In the genomic region with DNA sequence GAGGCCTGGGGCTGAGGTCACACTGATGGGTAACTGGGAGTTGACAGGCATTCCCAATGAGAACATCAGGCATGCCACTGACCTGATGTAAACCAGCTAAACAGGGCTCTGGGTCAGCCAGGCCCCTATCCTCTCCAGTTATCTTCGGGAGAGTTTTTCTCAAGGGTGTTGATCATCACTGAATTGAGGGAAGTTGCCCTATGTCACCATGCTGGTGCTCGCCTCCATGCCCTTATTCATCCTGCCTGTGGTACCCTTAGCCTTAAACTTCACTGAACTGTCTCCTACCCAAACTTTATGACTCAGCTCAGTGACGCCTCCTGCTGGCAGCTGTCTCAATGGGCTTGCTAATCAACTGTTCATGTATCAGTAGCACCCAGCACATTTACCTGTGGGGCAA, we compare ENCODE assay signal across 10 cellular contexts.
DNase-seq lines count a peak whose midpoint lies in the region; ATAC-seq and TF ChIP-seq lines count a peak whose summit lies in the region.
"Had no signal": no experiment of that assay in that cellular context is flagged by ENCODE, and none has a peak within 500 bp of the region (broad histone marks: within the 10 kb centered on the region; RNA-seq: fewer than 3 reads in every experiment).

No MANE protein-coding gene starts in this region.

- H3K27ac ChIP-seq in Karpas-422 (ENCODE audit: low read length) (no peak overlapping the region), body of pancreas (no peak overlapping the region), neural progenitor cell (no peak overlapping the region)
- H3K27ac ChIP-seq: SK-N-MC had no signal

- no peaks in the 10 kb centered on the region for H3K36me3 Mint-ChIP-seq in neural progenitor cell
- H3K36me3 Mint-ChIP-seq: naive thymus-derived CD4-positive, alpha-beta T cell had no signal

- H3K4me2 ChIP-seq in Karpas-422 (ENCODE audit: low read depth, low read length, poor library complexity, severe bottlenecking) (no peak overlapping the region), neural progenitor cell (no peak overlapping the region)

- no peak overlapping the region for H2AFZ ChIP-seq in Karpas-422 (ENCODE audit: low read length)
- H2AFZ ChIP-seq in neural progenitor cell (replicated peaks) = no peak overlapping the region

- no peak for TF ChIP-seq POLR2A in body of pancreas (IDR thresholded peaks at IDR 0.05)

- no peaks in the 10 kb centered on the region for H3K79me2 ChIP-seq in Karpas-422 (ENCODE audit: low read length)
- no peaks in the 10 kb centered on the region for H3K79me2 ChIP-seq in neural progenitor cell (ENCODE audit: low read depth)

- peaks cover 2% of the 10 kb centered on the region; the same call in 1 of the 2 replicates for H3K27me3 ChIP-seq in Karpas-422 (ENCODE audit: low read length)
- H3K27me3 ChIP-seq in body of pancreas = no peaks in the 10 kb centered on the region
- no peaks in the 10 kb centered on the region for H3K27me3 ChIP-seq in neural progenitor cell

- H3K9me3 Mint-ChIP-seq in neural progenitor cell = peaks cover 15% of the 10 kb centered on the region

- no peaks in the 10 kb centered on the region for H3K4me1 Mint-ChIP-seq in neural progenitor cell
- H3K4me1 Mint-ChIP-seq: naive thymus-derived CD4-positive, alpha-beta T cell had no signal

- H4K20me1 ChIP-seq in Karpas-422 (ENCODE audit: insufficient read depth, low read depth, low read length) (no peaks in the 10 kb centered on the region), neural progenitor cell (ENCODE audit: low read depth) (no peaks in the 10 kb centered on the region)

- H3K9ac ChIP-seq in Karpas-422 (ENCODE audit: low read length) = no peak overlapping the region
- H3K9ac ChIP-seq in neural progenitor cell = no peak overlapping the region

- TF ChIP-seq CTCF in GM10266 (IDR thresholded peaks at IDR 0.05; ENCODE audit: control insufficient read depth, insufficient read depth, low read depth, missing control alignments) = peak; percentile 34
- peak in 6 of 7 experiments; percentile 17 to 54 (median 34) for TF ChIP-seq CTCF in body of pancreas (IDR thresholded peaks at IDR 0.05)
- peak; percentile 73 for TF ChIP-seq CTCF in neural progenitor cell (IDR thresholded peaks at IDR 0.05)

- H3K4me3 ChIP-seq in Karpas-422 (ENCODE audit: low read length) = no peak overlapping the region
- no peak overlapping the region for H3K4me3 ChIP-seq in body of pancreas
- H3K4me3 ChIP-seq in neural progenitor cell = no peak overlapping the region
- H3K4me3 ChIP-seq: SK-N-MC had no signal

- intact Hi-C loops in body of pancreas (cut with DNase I) = no loop called here

- H3K27ac Mint-ChIP-seq in neural progenitor cell = no peak overlapping the region
- H3K27ac Mint-ChIP-seq: naive thymus-derived CD4-positive, alpha-beta T cell had no signal

- H3K36me3 ChIP-seq in Karpas-422 (ENCODE audit: insufficient read depth, low read length) = no peaks in the 10 kb centered on the region
- no peaks in the 10 kb centered on the region for H3K36me3 ChIP-seq in body of pancreas (replicated peaks in 1 of 2; ENCODE audit: insufficient read depth in 1 of 2, low read depth in 2 of 2)
- H3K36me3 ChIP-seq in neural progenitor cell = no peaks in the 10 kb centered on the region

- DNase-seq in GM10266 (ENCODE audit: extremely low spot score) = no peak
- peak; percentile 84 for DNase-seq in Karpas-422
- peak; percentile 34 to 75 (median 57) for DNase-seq in body of pancreas
- DNase-seq in neural progenitor cell (ENCODE audit: low spot score) = peak; percentile 58
- DNase-seq in GOT3 (lab: John Stamatoyannopoulos, UW) = no peak
- no peak for DNase-seq in occipital lobe (lab: John Stamatoyannopoulos, UW)
- DNase-seq in SIG-M5 (lab: John Stamatoyannopoulos, UW) = no peak

- ATAC-seq in body of pancreas = no peak
- ATAC-seq in HG02852 (IDR thresholded peaks at IDR 0.05; ENCODE audit: unreplicated experiment) = no peak
- ATAC-seq: naive thymus-derived CD4-positive, alpha-beta T cell had no signal

- no peak overlapping the region for H3K4me3 Mint-ChIP-seq in neural progenitor cell
- H3K4me3 Mint-ChIP-seq: naive thymus-derived CD4-positive, alpha-beta T cell had no signal

- peaks cover 5% of the 10 kb centered on the region for H3K27me3 Mint-ChIP-seq in neural progenitor cell (ENCODE audit: insufficient read depth, low read depth)

- WGBS in body of pancreas, 2 donors = 55 to 61% methylated on average over 3 of the region's 3 CpGs

- no peaks in the 10 kb centered on the region for H3K9me2 ChIP-seq in Karpas-422 (replicated peaks; ENCODE audit: insufficient read depth, low read length)

- no peaks in the 10 kb centered on the region for H3K4me1 ChIP-seq in Karpas-422 (ENCODE audit: low read length)
- H3K4me1 ChIP-seq in body of pancreas = no peaks in the 10 kb centered on the region
- H3K4me1 ChIP-seq in neural progenitor cell = no peaks in the 10 kb centered on the region

- no peaks in the 10 kb centered on the region for H3K9me3 ChIP-seq in Karpas-422 (ENCODE audit: low read length)
- H3K9me3 ChIP-seq in body of pancreas = no peaks in the 10 kb centered on the region
- H3K9me3 ChIP-seq in neural progenitor cell (ENCODE audit: low read depth) = no peaks in the 10 kb centered on the region

- H3F3A ChIP-seq in neural progenitor cell (ENCODE audit: low read depth) = no peaks in the 10 kb centered on the region

Comparison
In these comparisons a context has a peak if more than half of its experiments do, and no peak if none do; other contexts are left out.
1. DNase-seq: peak in Karpas-422 (single experiment), body of pancreas (4 of 4) and neural progenitor cell (single experiment); none in GM10266 (single experiment), GOT3 (single experiment), occipital lobe (single experiment) and SIG-M5 (single experiment).
2. Peak in every context shown above with its lines, with median percentiles within 50 percentile points of each other: CTCF ChIP-seq.